In the genomic region with DNA sequence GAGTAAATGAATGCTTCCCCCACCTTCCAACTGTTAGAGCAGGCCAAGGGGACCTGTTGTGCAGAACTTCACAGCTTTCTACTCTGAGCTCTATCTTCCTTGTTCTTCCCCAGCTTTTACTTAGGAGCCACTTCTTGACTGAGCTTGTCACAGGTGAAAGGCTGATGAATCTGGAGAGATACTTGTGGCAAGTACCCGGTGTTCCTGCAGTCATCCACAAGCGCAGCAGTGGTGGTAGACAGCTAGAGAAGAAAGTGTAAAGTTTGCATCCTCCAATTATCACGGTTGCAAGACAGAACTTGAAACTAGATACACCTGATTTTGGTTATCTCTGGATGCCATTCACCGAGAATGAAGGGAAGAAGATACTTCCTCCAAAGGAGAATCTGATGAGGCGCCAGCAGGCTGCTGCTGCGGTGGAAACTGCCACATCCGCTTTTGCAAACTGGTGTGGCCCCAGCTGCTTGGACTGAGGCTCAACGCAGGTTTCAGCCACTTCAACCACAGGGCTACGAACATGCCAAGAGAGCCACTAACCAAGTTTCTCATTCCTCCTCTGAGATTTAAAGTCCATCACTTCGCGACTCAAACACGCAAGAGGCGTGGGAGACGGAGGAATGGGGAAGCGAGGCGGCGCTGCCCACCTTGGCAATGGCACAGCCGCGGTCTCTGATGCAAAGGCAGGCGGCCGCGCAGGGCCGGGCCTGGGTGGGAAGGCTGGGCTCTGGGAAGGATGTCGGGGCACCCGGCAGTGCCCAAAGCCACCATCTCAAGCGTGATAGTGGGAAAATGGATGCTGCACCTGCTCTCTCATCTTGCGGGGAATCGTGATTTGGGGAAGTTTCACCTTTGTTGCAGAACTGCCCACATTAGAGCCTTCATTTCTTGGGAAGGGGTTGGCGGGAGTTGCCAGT, we compare ENCODE assay signal across 9 cellular contexts. TPM values are rescaled to one million over a fixed set of nuclear protein-coding genes. Genes with fewer than 3 reads are reported as not detected.
DNase-seq lines count a peak whose midpoint lies in the region; ATAC-seq, FAIRE-seq and TF ChIP-seq lines count a peak whose summit lies in the region.
"Had no signal": no experiment of that assay in that cellular context is flagged by ENCODE, and none has a peak within 500 bp of the region (broad histone marks: within the 10 kb centered on the region; RNA-seq: fewer than 3 reads in every experiment).

No MANE protein-coding gene starts in this region.

- H3K4me1 Mint-ChIP-seq in stimulated activated naive CD8-positive, alpha-beta T cell treated with anti-CD3 and anti-CD28 coated beads, Interleukin-15, Interleukin-2, amounts not matched to agents 100 ng/mL and 50 ng/mL, for 24 hours (ENCODE audit: low read depth): peaks cover 21% of the 10 kb centered on the region

- H3K36me3 Mint-ChIP-seq in stimulated activated naive CD8-positive, alpha-beta T cell treated with anti-CD3 and anti-CD28 coated beads, Interleukin-15, Interleukin-2, amounts not matched to agents 100 ng/mL and 50 ng/mL, for 24 hours (ENCODE audit: low read depth): no peaks in the 10 kb centered on the region

- H3K27ac Mint-ChIP-seq in stimulated activated naive CD8-positive, alpha-beta T cell treated with anti-CD3 and anti-CD28 coated beads, Interleukin-15, Interleukin-2, amounts not matched to agents 100 ng/mL and 50 ng/mL, for 24 hours: no peak overlapping the region

- H3K27me3 Mint-ChIP-seq in stimulated activated naive CD8-positive, alpha-beta T cell treated with anti-CD3 and anti-CD28 coated beads, Interleukin-15, Interleukin-2, amounts not matched to agents 100 ng/mL and 50 ng/mL, for 24 hours: peaks cover 45% of the 10 kb centered on the region

- no peak for FAIRE-seq in RCC 7860 (lab: Jason Lieb, UNC)
- FAIRE-seq: frontal cortex had no signal

- H3K4me1 ChIP-seq in breast epithelium (peaks cover 0 to 10% of the 10 kb centered on the region in 2 donors), liver (ENCODE audit: control insufficient read depth in 4 of 4, insufficient read depth in 4 of 4, low read length in 3 of 4) (peaks cover 0 to 20% (median 14%) of the 10 kb centered on the region in 4 donors)

- peak; percentile 52 for ATAC-seq in GM18520 (IDR thresholded peaks at IDR 0.05; ENCODE audit: unreplicated experiment)
- peak; percentile 66 for ATAC-seq in HG02973 (IDR thresholded peaks at IDR 0.05; ENCODE audit: unreplicated experiment)

- H3K4me3 ChIP-seq in breast epithelium: peak overlapping the region; percentile 53 to 67 (median 64)
- peak overlapping the region; percentile 64 to 93 (median 88) for H3K4me3 ChIP-seq in liver (ENCODE audit: low read depth in 1 of 3, low read length in 3 of 3)

- peak; percentile 82 for DNase-seq in RPMI8226
- DNase-seq in breast epithelium (ENCODE audit: low spot score in 2 of 2): peak; percentile 51 to 62
- DNase-seq in RCC 7860 (ENCODE audit: low spot score): no peak

- TF ChIP-seq CTCF in 22Rv1 (IDR thresholded peaks at IDR 0.05): no peak
- TF ChIP-seq CTCF in breast epithelium (IDR thresholded peaks at IDR 0.05): peak in 1 of 3 donors; percentile 17
- no peak for TF ChIP-seq CTCF in liver (IDR thresholded peaks at IDR 0.05; ENCODE audit: low read depth, low read length, missing input control)

- H3K27ac ChIP-seq in 22Rv1: peak overlapping the region; percentile 97
- peak overlapping the region; percentile 93 to 96 for H3K27ac ChIP-seq in breast epithelium
- peak overlapping the region in 1 of 2 donors; percentile 55 for H3K27ac ChIP-seq in liver (ENCODE audit: low read depth in 1 of 2, low read length in 2 of 2)

- peak overlapping the region; percentile 79 for H3K4me3 Mint-ChIP-seq in stimulated activated naive CD8-positive, alpha-beta T cell treated with anti-CD3 and anti-CD28 coated beads, Interleukin-15, Interleukin-2, amounts not matched to agents 100 ng/mL and 50 ng/mL, for 24 hours

- no peak for TF ChIP-seq POLR2A in breast epithelium (IDR thresholded peaks at IDR 0.05)

- 32% methylated on average over 29 of the region's 29 CpGs for WGBS in liver

- no peaks in the 10 kb centered on the region for H3K9me3 Mint-ChIP-seq in stimulated activated naive CD8-positive, alpha-beta T cell treated with anti-CD3 and anti-CD28 coated beads, Interleukin-15, Interleukin-2, amounts not matched to agents 100 ng/mL and 50 ng/mL, for 24 hours

- no peaks in the 10 kb centered on the region for H3K27me3 ChIP-seq in breast epithelium
- no peaks in the 10 kb centered on the region for H3K27me3 ChIP-seq in liver (ENCODE audit: control insufficient read depth in 4 of 4, insufficient read depth in 4 of 4, low read length in 3 of 4)

- TF ChIP-seq RAD21 in liver (IDR thresholded peaks at IDR 0.05): no peak

- H3K9ac ChIP-seq in liver (ENCODE audit: low read depth in 1 of 2, low read length in 2 of 2): peak overlapping the region; percentile 47 to 66

- H3K9me3 ChIP-seq in breast epithelium: no peaks in the 10 kb centered on the region
- H3K9me3 ChIP-seq in liver (ENCODE audit: control insufficient read depth in 4 of 4, low read length in 3 of 4): no peaks in the 10 kb centered on the region

- intact Hi-C loops in breast epithelium (cut with DNase I; ENCODE audit: low total_unique reads): no loop called here

- no peaks in the 10 kb centered on the region for H3K36me3 ChIP-seq in breast epithelium
- H3K36me3 ChIP-seq in liver (ENCODE audit: control insufficient read depth in 4 of 4, insufficient read depth in 3 of 4, low read depth in 1 of 4, low read length in 3 of 4): no peaks in the 10 kb centered on the region

TF ChIP-seq in liver, 16 proteins besides CTCF, POLR2A, EP300 and RAD21:
- TF ChIP-seq, protein P1, sequence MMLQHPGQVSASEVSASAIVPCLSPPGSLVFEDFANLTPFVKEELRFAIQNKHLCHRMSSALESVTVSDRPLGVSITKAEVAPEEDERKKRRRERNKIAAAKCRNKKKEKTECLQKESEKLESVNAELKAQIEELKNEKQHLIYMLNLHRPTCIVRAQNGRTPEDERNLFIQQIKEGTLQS (IDR thresholded peaks at IDR 0.05): no peak
- TF ChIP-seq SP1 (IDR thresholded peaks at IDR 0.05): no peak
- TF ChIP-seq TAF1 (conservative IDR thresholded peaks at IDR 0.05): no peak
- no peak for TF ChIP-seq REST (IDR thresholded peaks at IDR 0.05)
- no peak for TF ChIP-seq HNF4G (IDR thresholded peaks at IDR 0.05)
- TF ChIP-seq FOXA2 (IDR thresholded peaks at IDR 0.05): no peak
- TF ChIP-seq RXRA (IDR thresholded peaks at IDR 0.05): no peak
- no peak for TF ChIP-seq HNF4A (conservative IDR thresholded peaks at IDR 0.05)
- no peak for TF ChIP-seq MAX (IDR thresholded peaks at IDR 0.05)
- no peak for TF ChIP-seq EGR1 (IDR thresholded peaks at IDR 0.05; ENCODE audit: low read depth in 2 of 2)
- TF ChIP-seq, protein P2, sequence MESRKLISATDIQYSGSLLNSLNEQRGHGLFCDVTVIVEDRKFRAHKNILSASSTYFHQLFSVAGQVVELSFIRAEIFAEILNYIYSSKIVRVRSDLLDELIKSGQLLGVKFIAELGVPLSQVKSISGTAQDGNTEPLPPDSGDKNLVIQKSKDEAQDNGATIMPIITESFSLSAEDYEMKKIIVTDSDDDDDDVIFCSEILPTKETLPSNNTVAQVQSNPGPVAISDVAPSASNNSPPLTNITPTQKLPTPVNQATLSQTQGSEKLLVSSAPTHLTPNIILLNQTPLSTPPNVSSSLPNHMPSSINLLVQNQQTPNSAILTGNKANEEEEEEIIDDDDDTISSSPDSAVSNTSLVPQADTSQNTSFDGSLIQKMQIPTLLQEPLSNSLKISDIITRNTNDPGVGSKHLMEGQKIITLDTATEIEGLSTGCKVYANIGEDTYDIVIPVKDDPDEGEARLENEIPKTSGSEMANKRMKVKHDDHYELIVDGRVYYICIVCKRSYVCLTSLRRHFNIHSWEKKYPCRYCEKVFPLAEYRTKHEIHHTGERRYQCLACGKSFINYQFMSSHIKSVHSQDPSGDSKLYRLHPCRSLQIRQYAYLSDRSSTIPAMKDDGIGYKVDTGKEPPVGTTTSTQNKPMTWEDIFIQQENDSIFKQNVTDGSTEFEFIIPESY (IDR thresholded peaks at IDR 0.05): no peak

RNA-seq across cellular contexts. Expression of gene FHIP1A, which starts 1.3 kb away (rescaled TPM):
- total RNA-seq in breast epithelium (10 to 100 TPM in 2 of 3 donors, under 1 TPM in 1; 0.32 to 50.2 (median 22.3) TPM), liver (1 to 10 TPM; 1.3 to 3.8 TPM)
- polyA plus RNA-seq in liver: under 1 TPM; 0.50 to 0.76 TPM
